Comparison of ENCODE assay signal across 20 cellular contexts in the genomic region with DNA sequence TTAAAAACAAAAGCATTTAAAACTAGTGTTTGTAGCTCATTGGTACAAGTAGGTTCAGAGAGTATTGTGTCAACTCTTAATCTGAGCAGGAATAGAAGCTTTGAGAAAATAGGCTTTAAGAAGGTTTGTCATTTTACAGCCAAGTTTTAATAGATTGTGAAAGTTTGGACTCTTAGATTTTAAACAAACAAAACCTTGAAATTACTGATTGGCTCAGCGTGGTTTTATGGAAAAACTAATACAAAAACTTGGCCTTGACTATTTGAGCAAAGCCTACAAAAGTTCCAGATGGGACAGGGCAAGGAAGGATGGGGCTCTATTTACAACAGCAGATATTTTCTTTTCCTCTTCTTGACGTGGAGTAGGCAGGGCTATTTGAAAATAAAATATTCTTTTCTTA. TPM values are rescaled to one million over a fixed set of nuclear protein-coding genes. Genes with fewer than 3 reads are reported as not detected.
DNase-seq lines count a peak whose midpoint lies in the region; ATAC-seq, FAIRE-seq and TF ChIP-seq lines count a peak whose summit lies in the region.
"Had no signal": no experiment of that assay in that cellular context is flagged by ENCODE, and none has a peak within 500 bp of the region (broad histone marks: within the 10 kb centered on the region; RNA-seq: fewer than 3 reads in every experiment).

No MANE protein-coding gene starts in this region.

- WGBS in right lobe of liver (ENCODE audit: insufficient coverage, low coverage, low lambda C conversion rate, missing lambda C conversion rate): 13% methylated on average over 2 of the region's 2 CpGs
- 43 to 64% (median 46%) methylated on average over 2 of the region's 2 CpGs for WGBS in psoas muscle, 3 donors

- H3K27ac Mint-ChIP-seq in CD8-positive, alpha-beta memory T cell: peak overlapping the region in 5 of 8 donors; percentile 6 to 57 (median 38)
- H3K27ac Mint-ChIP-seq: CD8-positive, alpha-beta T cell; GM23338 had no signal

- H3K4me1 ChIP-seq in ACC112 (ENCODE audit: control insufficient read depth, insufficient read depth, low read length, unreplicated experiment) (peaks cover 51% of the 10 kb centered on the region), right lobe of liver (peaks cover 0 to 67% (median 14%) of the 10 kb centered on the region in 4 donors), psoas muscle (peaks cover 39% of the 10 kb centered on the region)
- H3K4me1 ChIP-seq in CD8-positive, alpha-beta memory T cell (ENCODE audit: insufficient read depth, low read length): peaks cover 15% of the 10 kb centered on the region
- H3K4me1 ChIP-seq: BE2C had no signal

- intact Hi-C loops in right lobe of liver (cut with DNase I): no loop called here
- intact Hi-C loops in psoas muscle (cut with DNase I): no loop called here

- peaks cover 0 to 22% (median 9%) of the 10 kb centered on the region in 3 donors for H3K36me3 Mint-ChIP-seq in CD8-positive, alpha-beta memory T cell

- no peaks in the 10 kb centered on the region for H3K9me3 ChIP-seq in CD8-positive, alpha-beta memory T cell (ENCODE audit: low read length)
- H3K9me3 ChIP-seq in right lobe of liver (no peaks in the 10 kb centered on the region), psoas muscle (no peaks in the 10 kb centered on the region)
- H3K9me3 ChIP-seq: BE2C, SJCRH30 had no signal

- no peaks in the 10 kb centered on the region for H3K27me3 Mint-ChIP-seq in CD8-positive, alpha-beta memory T cell

- H3K4me3 Mint-ChIP-seq in CD8-positive, alpha-beta memory T cell: no peak overlapping the region
- H3K4me3 Mint-ChIP-seq: CD8-positive, alpha-beta T cell; GM23338 had no signal

- CTCF ChIA-PET in CD8-positive, alpha-beta memory T cell (lab: Charles Lee): interaction anchor here (0.9 kb wide), 1 partner anchor 83 kb away, joined by 3 read pairs; no protein-coding TSS in a partner anchor

- H3K79me2 ChIP-seq in ACC112 (ENCODE audit: control insufficient read depth, insufficient read depth, low read length, unreplicated experiment): peaks cover 90% of the 10 kb centered on the region

- ATAC-seq in right lobe of liver (peak; percentile 39 to 74 (median 50)), psoas muscle (no peak)
- ATAC-seq: CD8-positive, alpha-beta T cell; GM23338; HCT116 had no signal

- H3K4me1 Mint-ChIP-seq in CD8-positive, alpha-beta memory T cell: peaks cover 64 to 90% (median 69%) of the 10 kb centered on the region in 3 donors

- H3K27me3 ChIP-seq in ACC112 (ENCODE audit: insufficient read depth, low read length) (no peaks in the 10 kb centered on the region), right lobe of liver (no peaks in the 10 kb centered on the region), psoas muscle (ENCODE audit: insufficient read depth in 3 of 3, low read length in 2 of 3) (no peaks in the 10 kb centered on the region)
- H3K27me3 ChIP-seq in CD8-positive, alpha-beta memory T cell (ENCODE audit: insufficient read depth, low read length, poor library complexity, severe bottlenecking): no peaks in the 10 kb centered on the region
- H3K27me3 ChIP-seq: BE2C, SJCRH30 had no signal

- no peak overlapping the region for H2AFZ ChIP-seq in ACC112 (ENCODE audit: low read length, unreplicated experiment)
- H2AFZ ChIP-seq: GM23338 had no signal

- TF ChIP-seq POLR2A in right lobe of liver (IDR thresholded peaks at IDR 0.05): no peak

- no peak overlapping the region for H3K4me3 ChIP-seq in ACC112 (ENCODE audit: low read depth, low read length)
- H3K4me3 ChIP-seq in CD8-positive, alpha-beta memory T cell (ENCODE audit: low read length): no peak overlapping the region
- H3K4me3 ChIP-seq in right lobe of liver: no peak overlapping the region
- no peak overlapping the region for H3K4me3 ChIP-seq in psoas muscle
- H3K4me3 ChIP-seq: GM23338, SJCRH30 had no signal

- H3K27ac ChIP-seq in ACC112 (ENCODE audit: low read depth, low read length) (peak overlapping the region; percentile 6; the same call in 1 of the 2 replicates), right lobe of liver (peak overlapping the region in 1 of 3 donors; percentile 18), psoas muscle (no peak overlapping the region)
- no peak overlapping the region for H3K27ac ChIP-seq in CD8-positive, alpha-beta memory T cell (ENCODE audit: low read depth, low read length)
- H3K27ac ChIP-seq: RWPE1, SJCRH30 had no signal

- DNase-seq in CD8-positive, alpha-beta memory T cell: no peak
- no peak for DNase-seq in right lobe of liver
- no peak for DNase-seq in SHP77 (lab: John Stamatoyannopoulos, UW)
- no peak for DNase-seq in NCI-H748 (lab: John Stamatoyannopoulos, UW; ENCODE audit: unreplicated experiment)
- DNase-seq in psoas muscle: no peak
- DNase-seq: BE2C; CD8-positive, alpha-beta T cell; DMS79 treated with DMSO at 0.1 percent for 48 hours; NCI-H1417 treated with DMSO at 0.1 percent for 48 hours; NCI-H1930; NCI-H2171 treated with DMSO at 0.1 percent for 48 hours; NCI-H446 treated with DMSO at 0.1 percent for 48 hours; NCI-H748 treated with DMSO at 0.1 percent for 48 hours; SJCRH30 had no signal

- TF ChIP-seq CTCF in right lobe of liver (IDR thresholded peaks at IDR 0.05) (no peak), psoas muscle (IDR thresholded peaks at IDR 0.05) (no peak)

- H3K36me3 ChIP-seq in ACC112 (ENCODE audit: insufficient read depth, low read length) (peaks cover 9% of the 10 kb centered on the region; the same call in 1 of the 2 replicates), right lobe of liver (no peaks in the 10 kb centered on the region), psoas muscle (ENCODE audit: insufficient read depth in 1 of 2, low read depth in 1 of 2) (peaks cover 0 to 9% of the 10 kb centered on the region in 2 donors)
- H3K36me3 ChIP-seq in CD8-positive, alpha-beta memory T cell (ENCODE audit: insufficient read depth, low read length): no peaks in the 10 kb centered on the region
- H3K36me3 ChIP-seq: BE2C had no signal

- POLR2A ChIA-PET in CD8-positive, alpha-beta memory T cell (lab: Charles Lee): no interaction called here

- peak; percentile 86 for FAIRE-seq in colon (lab: Jason Lieb, UNC)
- FAIRE-seq: D721Med had no signal

- no peaks in the 10 kb centered on the region for H3K9me3 Mint-ChIP-seq in CD8-positive, alpha-beta memory T cell
- H3K9me3 Mint-ChIP-seq: CD8-positive, alpha-beta T cell; GM23338 had no signal

RNA-seq across cellular contexts. Expression of gene ZFX, which starts 16.5 kb away (rescaled TPM):
- 10 to 100 TPM; 35.5 to 36.6 TPM for total RNA-seq in CD8-positive, alpha-beta memory T cell
- polyA plus RNA-seq in CD8-positive, alpha-beta memory T cell: 36.7 TPM
- total RNA-seq in right lobe of liver (10 to 100 TPM; 16.4 to 31.7 (median 23.5) TPM), psoas muscle (10 to 100 TPM; 55.4 to 72.3 (median 60.6) TPM)
- 10 to 100 TPM in 1 of 3 donors, 1 to 10 TPM in 2; 3.8 to 14.9 (median 9.6) TPM for polyA plus RNA-seq in psoas muscle

Comparison
In these comparisons a context has a peak if more than half of its experiments do, and no peak if none do; other contexts are left out.
1. ATAC-seq: peak in right lobe of liver (4 of 4); none in psoas muscle (0 of 4).